Comparison of ENCODE assay signal across 1 cellular context in the genomic region with DNA sequence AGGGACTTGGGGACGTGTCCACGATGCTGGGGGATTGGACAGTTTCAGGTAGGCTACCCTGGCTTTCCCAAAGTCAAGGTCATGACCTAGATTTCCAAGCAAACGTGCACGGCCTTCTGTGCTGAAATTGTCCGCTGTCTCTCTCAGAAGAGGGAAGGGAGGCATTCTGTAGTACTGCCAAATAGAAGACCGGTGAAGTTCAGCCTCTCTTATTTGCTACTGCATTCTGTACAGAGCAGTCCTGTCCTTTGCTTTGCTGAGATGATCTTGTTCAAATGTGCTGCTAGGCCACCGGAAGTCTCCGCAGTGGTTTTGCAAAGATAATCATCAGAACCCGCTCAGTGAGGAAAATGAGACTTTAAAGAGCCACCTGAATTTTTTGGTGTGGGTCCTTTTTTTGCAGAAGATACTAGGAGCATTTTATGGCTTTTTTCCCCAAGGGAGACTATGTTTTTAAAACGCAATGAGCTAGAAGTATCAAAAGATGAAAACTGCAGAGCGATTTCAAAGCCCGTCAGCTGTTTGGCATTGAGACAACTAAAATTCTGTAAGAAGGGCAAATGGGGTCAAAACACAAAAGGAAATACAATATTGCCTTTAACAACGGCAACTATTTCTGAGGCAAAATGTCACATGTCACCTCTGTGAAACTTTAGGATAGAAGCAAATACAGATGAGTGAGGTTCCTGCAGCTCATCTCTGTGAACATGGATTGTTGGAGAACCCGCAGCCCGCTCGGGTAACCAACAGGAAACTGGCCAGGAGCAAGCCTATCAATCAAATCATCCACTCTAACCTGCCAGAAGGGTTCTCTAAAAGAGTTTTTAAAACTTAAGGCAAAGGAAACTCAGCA.
TF ChIP-seq lines count a peak whose summit lies in the region.

No MANE protein-coding gene starts in this region.

TF ChIP-seq in HepG2, 621 proteins besides CTCF, POLR2A, EP300 and RAD21 (continued from another document and continues in another):
- TF ChIP-seq, protein P1, sequence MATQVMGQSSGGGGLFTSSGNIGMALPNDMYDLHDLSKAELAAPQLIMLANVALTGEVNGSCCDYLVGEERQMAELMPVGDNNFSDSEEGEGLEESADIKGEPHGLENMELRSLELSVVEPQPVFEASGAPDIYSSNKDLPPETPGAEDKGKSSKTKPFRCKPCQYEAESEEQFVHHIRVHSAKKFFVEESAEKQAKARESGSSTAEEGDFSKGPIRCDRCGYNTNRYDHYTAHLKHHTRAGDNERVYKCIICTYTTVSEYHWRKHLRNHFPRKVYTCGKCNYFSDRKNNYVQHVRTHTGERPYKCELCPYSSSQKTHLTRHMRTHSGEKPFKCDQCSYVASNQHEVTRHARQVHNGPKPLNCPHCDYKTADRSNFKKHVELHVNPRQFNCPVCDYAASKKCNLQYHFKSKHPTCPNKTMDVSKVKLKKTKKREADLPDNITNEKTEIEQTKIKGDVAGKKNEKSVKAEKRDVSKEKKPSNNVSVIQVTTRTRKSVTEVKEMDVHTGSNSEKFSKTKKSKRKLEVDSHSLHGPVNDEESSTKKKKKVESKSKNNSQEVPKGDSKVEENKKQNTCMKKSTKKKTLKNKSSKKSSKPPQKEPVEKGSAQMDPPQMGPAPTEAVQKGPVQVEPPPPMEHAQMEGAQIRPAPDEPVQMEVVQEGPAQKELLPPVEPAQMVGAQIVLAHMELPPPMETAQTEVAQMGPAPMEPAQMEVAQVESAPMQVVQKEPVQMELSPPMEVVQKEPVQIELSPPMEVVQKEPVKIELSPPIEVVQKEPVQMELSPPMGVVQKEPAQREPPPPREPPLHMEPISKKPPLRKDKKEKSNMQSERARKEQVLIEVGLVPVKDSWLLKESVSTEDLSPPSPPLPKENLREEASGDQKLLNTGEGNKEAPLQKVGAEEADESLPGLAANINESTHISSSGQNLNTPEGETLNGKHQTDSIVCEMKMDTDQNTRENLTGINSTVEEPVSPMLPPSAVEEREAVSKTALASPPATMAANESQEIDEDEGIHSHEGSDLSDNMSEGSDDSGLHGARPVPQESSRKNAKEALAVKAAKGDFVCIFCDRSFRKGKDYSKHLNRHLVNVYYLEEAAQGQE (IDR thresholded peaks at IDR 0.05; ENCODE audit: borderline replicate concordance in 1 of 2, low read depth in 1 of 2, low read length in 2 of 2) = no peak
- TF ChIP-seq, protein P2, sequence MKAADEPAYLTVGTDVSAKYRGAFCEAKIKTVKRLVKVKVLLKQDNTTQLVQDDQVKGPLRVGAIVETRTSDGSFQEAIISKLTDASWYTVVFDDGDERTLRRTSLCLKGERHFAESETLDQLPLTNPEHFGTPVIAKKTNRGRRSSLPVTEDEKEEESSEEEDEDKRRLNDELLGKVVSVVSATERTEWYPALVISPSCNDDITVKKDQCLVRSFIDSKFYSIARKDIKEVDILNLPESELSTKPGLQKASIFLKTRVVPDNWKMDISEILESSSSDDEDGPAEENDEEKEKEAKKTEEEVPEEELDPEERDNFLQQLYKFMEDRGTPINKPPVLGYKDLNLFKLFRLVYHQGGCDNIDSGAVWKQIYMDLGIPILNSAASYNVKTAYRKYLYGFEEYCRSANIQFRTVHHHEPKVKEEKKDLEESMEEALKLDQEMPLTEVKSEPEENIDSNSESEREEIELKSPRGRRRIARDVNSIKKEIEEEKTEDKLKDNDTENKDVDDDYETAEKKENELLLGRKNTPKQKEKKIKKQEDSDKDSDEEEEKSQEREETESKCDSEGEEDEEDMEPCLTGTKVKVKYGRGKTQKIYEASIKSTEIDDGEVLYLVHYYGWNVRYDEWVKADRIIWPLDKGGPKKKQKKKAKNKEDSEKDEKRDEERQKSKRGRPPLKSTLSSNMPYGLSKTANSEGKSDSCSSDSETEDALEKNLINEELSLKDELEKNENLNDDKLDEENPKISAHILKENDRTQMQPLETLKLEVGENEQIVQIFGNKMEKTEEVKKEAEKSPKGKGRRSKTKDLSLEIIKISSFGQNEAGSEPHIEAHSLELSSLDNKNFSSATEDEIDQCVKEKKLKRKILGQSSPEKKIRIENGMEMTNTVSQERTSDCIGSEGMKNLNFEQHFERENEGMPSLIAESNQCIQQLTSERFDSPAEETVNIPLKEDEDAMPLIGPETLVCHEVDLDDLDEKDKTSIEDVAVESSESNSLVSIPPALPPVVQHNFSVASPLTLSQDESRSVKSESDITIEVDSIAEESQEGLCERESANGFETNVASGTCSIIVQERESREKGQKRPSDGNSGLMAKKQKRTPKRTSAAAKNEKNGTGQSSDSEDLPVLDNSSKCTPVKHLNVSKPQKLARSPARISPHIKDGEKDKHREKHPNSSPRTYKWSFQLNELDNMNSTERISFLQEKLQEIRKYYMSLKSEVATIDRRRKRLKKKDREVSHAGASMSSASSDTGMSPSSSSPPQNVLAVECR (CRISPR knock-in tag; IDR thresholded peaks at IDR 0.05; ENCODE audit: borderline replicate concordance) = peak; percentile 23; the same call in 1 of the 2 replicates
- TF ChIP-seq, protein P3, sequence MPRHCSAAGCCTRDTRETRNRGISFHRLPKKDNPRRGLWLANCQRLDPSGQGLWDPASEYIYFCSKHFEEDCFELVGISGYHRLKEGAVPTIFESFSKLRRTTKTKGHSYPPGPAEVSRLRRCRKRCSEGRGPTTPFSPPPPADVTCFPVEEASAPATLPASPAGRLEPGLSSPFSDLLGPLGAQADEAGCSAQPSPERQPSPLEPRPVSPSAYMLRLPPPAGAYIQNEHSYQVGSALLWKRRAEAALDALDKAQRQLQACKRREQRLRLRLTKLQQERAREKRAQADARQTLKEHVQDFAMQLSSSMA (CRISPR knock-in tag; IDR thresholded peaks at IDR 0.05) = no peak
- TF ChIP-seq KMT2A (CRISPR knock-in tag; IDR thresholded peaks at IDR 0.05) (no peak), ZFP1 (CRISPR knock-in tag; IDR thresholded peaks at IDR 0.05) (no peak), YEATS2 (CRISPR knock-in tag; IDR thresholded peaks at IDR 0.05; ENCODE audit: borderline replicate concordance) (no peak), ZNF160 (CRISPR knock-in tag; IDR thresholded peaks at IDR 0.05) (no peak), PHF21A (CRISPR knock-in tag; IDR thresholded peaks at IDR 0.05) (peak; percentile 43; the same call in 1 of the 2 replicates), JARID2 (CRISPR knock-in tag; IDR thresholded peaks at IDR 0.05; ENCODE audit: insufficient replicate concordance) (no peak), YY1 (IDR thresholded peaks at IDR 0.05; ENCODE audit: insufficient read depth, insufficient replicate concordance, low read depth, low read length) (no peak), KLF13 (CRISPR knock-in tag; IDR thresholded peaks at IDR 0.05) (no peak), ZSCAN9 (CRISPR knock-in tag; IDR thresholded peaks at IDR 0.05; ENCODE audit: borderline replicate concordance) (no peak), ZNF235 (CRISPR knock-in tag; IDR thresholded peaks at IDR 0.05; ENCODE audit: borderline replicate concordance) (no peak), MAFG (CRISPR knock-in tag; IDR thresholded peaks at IDR 0.05) (no peak), PCBP1 (IDR thresholded peaks at IDR 0.05; ENCODE audit: borderline replicate concordance, low read depth, low read length) (no peak), LCORL (IDR thresholded peaks at IDR 0.05) (no peak), LCORL (CRISPR knock-in tag; IDR thresholded peaks at IDR 0.05) (no peak), ZNF773 (CRISPR knock-in tag; IDR thresholded peaks at IDR 0.05; ENCODE audit: borderline replicate concordance) (no peak), ZNF121 (CRISPR knock-in tag; IDR thresholded peaks at IDR 0.05) (peak; percentile 49; the same call in 1 of the 2 replicates), ZNF44 (CRISPR knock-in tag; IDR thresholded peaks at IDR 0.05) (no peak), ZNF343 (CRISPR knock-in tag; IDR thresholded peaks at IDR 0.05) (no peak), MIER2 (CRISPR knock-in tag; IDR thresholded peaks at IDR 0.05) (no peak), ZNF496 (CRISPR knock-in tag; IDR thresholded peaks at IDR 0.05; ENCODE audit: insufficient replicate concordance) (no peak), ZNF589 (CRISPR knock-in tag; conservative IDR thresholded peaks at IDR 0.05) (no peak), ZMYM4 (CRISPR knock-in tag; IDR thresholded peaks at IDR 0.05) (no peak), KLF6 (CRISPR knock-in tag; IDR thresholded peaks at IDR 0.05) (no peak), NFKB2 (CRISPR knock-in tag; IDR thresholded peaks at IDR 0.05; ENCODE audit: borderline replicate concordance) (no peak), ZNF501 (CRISPR knock-in tag; IDR thresholded peaks at IDR 0.05) (peak; percentile 81), RFX3 (CRISPR knock-in tag; IDR thresholded peaks at IDR 0.05) (no peak), PCBP2 (optimal IDR thresholded peaks at IDR 0.05; ENCODE audit: low read depth, low read length, poor library complexity, severe bottlenecking) (no peak), GABPA (IDR thresholded peaks at IDR 0.05; ENCODE audit: low read depth, low read length) (no peak), GABPA (CRISPR knock-in tag; IDR thresholded peaks at IDR 0.05; ENCODE audit: low read depth) (peak; percentile 64; the same call in 1 of the 2 replicates), ZNF746 (CRISPR knock-in tag; IDR thresholded peaks at IDR 0.05) (no peak), STAT5B (CRISPR knock-in tag; IDR thresholded peaks at IDR 0.05) (no peak), ZNF331 (CRISPR knock-in tag; IDR thresholded peaks at IDR 0.05) (no peak), HNRNPL (IDR thresholded peaks at IDR 0.05; ENCODE audit: low read depth, low read length) (no peak), ZNF605 (CRISPR knock-in tag; IDR thresholded peaks at IDR 0.05) (0 out of 2 replicates have a peak, but pooled peaks have one; percentile 18), ZNF546 (CRISPR knock-in tag; conservative IDR thresholded peaks at IDR 0.05) (0 out of 2 replicates have a peak, but pooled peaks have one; percentile 4), NR2F6 (IDR thresholded peaks at IDR 0.05) (no peak), NR2F6 (CRISPR knock-in tag; IDR thresholded peaks at IDR 0.05) (0 out of 2 replicates have a peak, but pooled peaks have one; percentile 15), HMGA1 (CRISPR knock-in tag; conservative IDR thresholded peaks at IDR 0.05) (no peak), CREM (IDR thresholded peaks at IDR 0.05) (no peak), CREM (CRISPR knock-in tag; IDR thresholded peaks at IDR 0.05) (no peak), MTA3 (CRISPR knock-in tag; IDR thresholded peaks at IDR 0.05) (no peak), SRY (CRISPR knock-in tag; IDR thresholded peaks at IDR 0.05) (no peak), KAT8 (CRISPR knock-in tag; IDR thresholded peaks at IDR 0.05) (0 out of 2 replicates have a peak, but pooled peaks have one; percentile 23)
- TF ChIP-seq, protein P4, sequence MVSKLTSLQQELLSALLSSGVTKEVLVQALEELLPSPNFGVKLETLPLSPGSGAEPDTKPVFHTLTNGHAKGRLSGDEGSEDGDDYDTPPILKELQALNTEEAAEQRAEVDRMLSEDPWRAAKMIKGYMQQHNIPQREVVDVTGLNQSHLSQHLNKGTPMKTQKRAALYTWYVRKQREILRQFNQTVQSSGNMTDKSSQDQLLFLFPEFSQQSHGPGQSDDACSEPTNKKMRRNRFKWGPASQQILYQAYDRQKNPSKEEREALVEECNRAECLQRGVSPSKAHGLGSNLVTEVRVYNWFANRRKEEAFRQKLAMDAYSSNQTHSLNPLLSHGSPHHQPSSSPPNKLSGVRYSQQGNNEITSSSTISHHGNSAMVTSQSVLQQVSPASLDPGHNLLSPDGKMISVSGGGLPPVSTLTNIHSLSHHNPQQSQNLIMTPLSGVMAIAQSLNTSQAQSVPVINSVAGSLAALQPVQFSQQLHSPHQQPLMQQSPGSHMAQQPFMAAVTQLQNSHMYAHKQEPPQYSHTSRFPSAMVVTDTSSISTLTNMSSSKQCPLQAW (CRISPR knock-in tag; IDR thresholded peaks at IDR 0.05) = 0 out of 2 replicates have a peak, but pooled peaks have one; percentile 22
- TF ChIP-seq, protein P5, sequence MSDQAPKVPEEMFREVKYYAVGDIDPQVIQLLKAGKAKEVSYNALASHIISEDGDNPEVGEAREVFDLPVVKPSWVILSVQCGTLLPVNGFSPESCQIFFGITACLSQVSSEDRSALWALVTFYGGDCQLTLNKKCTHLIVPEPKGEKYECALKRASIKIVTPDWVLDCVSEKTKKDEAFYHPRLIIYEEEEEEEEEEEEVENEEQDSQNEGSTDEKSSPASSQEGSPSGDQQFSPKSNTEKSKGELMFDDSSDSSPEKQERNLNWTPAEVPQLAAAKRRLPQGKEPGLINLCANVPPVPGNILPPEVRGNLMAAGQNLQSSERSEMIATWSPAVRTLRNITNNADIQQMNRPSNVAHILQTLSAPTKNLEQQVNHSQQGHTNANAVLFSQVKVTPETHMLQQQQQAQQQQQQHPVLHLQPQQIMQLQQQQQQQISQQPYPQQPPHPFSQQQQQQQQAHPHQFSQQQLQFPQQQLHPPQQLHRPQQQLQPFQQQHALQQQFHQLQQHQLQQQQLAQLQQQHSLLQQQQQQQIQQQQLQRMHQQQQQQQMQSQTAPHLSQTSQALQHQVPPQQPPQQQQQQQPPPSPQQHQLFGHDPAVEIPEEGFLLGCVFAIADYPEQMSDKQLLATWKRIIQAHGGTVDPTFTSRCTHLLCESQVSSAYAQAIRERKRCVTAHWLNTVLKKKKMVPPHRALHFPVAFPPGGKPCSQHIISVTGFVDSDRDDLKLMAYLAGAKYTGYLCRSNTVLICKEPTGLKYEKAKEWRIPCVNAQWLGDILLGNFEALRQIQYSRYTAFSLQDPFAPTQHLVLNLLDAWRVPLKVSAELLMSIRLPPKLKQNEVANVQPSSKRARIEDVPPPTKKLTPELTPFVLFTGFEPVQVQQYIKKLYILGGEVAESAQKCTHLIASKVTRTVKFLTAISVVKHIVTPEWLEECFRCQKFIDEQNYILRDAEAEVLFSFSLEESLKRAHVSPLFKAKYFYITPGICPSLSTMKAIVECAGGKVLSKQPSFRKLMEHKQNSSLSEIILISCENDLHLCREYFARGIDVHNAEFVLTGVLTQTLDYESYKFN (CRISPR knock-in tag; conservative IDR thresholded peaks at IDR 0.05) = no peak
- TF ChIP-seq, protein P6, sequence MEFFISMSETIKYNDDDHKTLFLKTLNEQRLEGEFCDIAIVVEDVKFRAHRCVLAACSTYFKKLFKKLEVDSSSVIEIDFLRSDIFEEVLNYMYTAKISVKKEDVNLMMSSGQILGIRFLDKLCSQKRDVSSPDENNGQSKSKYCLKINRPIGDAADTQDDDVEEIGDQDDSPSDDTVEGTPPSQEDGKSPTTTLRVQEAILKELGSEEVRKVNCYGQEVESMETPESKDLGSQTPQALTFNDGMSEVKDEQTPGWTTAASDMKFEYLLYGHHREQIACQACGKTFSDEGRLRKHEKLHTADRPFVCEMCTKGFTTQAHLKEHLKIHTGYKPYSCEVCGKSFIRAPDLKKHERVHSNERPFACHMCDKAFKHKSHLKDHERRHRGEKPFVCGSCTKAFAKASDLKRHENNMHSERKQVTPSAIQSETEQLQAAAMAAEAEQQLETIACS (CRISPR knock-in tag; IDR thresholded peaks at IDR 0.05) = no peak
- TF ChIP-seq, protein P7, sequence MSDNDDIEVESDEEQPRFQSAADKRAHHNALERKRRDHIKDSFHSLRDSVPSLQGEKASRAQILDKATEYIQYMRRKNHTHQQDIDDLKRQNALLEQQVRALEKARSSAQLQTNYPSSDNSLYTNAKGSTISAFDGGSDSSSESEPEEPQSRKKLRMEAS (IDR thresholded peaks at IDR 0.05) = no peak
- TF ChIP-seq, protein P8, sequence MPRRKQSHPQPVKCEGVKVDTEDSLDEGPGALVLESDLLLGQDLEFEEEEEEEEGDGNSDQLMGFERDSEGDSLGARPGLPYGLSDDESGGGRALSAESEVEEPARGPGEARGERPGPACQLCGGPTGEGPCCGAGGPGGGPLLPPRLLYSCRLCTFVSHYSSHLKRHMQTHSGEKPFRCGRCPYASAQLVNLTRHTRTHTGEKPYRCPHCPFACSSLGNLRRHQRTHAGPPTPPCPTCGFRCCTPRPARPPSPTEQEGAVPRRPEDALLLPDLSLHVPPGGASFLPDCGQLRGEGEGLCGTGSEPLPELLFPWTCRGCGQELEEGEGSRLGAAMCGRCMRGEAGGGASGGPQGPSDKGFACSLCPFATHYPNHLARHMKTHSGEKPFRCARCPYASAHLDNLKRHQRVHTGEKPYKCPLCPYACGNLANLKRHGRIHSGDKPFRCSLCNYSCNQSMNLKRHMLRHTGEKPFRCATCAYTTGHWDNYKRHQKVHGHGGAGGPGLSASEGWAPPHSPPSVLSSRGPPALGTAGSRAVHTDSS (CRISPR knock-in tag; conservative IDR thresholded peaks at IDR 0.05) = no peak
